ENCODE assay signal across 1 cellular context in the genomic region with DNA sequence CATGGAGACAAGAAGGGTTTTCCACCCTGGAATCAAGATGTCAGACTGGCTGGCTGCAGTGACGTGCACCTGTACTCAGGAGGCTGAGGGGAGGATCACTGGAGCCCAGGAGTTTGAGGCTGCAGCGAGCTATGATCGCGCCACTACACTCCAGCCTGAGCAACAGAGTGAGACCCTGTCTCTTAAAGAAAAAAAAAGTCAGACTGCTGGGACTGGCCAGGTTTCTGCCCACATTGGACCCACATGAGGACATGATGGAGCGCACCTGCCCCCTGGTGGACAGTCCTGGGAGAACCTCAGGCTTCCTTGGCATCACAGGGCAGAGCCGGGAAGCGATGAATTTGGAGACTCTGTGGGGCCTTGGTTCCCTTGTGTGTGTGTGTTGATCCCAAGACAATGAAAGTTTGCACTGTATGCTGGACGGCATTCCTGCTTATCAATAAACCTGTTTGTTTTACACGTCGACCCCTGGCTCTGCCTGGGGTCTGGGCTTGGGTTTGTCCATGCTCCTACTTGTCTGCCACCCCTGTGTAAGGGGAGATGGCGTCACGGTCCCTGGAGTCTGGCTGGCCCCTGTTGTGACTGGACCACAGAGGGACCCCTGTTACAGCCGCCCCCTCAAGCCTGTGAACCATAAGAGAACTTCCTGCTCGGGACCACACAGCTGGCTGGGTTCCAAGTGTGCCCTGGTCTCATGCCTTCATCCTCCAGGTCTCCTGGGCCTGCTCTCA.
A peak's percentile ranks its signal among the peaks of the same experiment; 100 is the strongest.
TF ChIP-seq lines count a peak whose summit lies in the region.

No MANE protein-coding gene starts in this region.

TF ChIP-seq in K562, 482 proteins besides CTCF, POLR2A, EP300 and RAD21 (continued from another document and continues in another):
- TF ChIP-seq, protein P1, sequence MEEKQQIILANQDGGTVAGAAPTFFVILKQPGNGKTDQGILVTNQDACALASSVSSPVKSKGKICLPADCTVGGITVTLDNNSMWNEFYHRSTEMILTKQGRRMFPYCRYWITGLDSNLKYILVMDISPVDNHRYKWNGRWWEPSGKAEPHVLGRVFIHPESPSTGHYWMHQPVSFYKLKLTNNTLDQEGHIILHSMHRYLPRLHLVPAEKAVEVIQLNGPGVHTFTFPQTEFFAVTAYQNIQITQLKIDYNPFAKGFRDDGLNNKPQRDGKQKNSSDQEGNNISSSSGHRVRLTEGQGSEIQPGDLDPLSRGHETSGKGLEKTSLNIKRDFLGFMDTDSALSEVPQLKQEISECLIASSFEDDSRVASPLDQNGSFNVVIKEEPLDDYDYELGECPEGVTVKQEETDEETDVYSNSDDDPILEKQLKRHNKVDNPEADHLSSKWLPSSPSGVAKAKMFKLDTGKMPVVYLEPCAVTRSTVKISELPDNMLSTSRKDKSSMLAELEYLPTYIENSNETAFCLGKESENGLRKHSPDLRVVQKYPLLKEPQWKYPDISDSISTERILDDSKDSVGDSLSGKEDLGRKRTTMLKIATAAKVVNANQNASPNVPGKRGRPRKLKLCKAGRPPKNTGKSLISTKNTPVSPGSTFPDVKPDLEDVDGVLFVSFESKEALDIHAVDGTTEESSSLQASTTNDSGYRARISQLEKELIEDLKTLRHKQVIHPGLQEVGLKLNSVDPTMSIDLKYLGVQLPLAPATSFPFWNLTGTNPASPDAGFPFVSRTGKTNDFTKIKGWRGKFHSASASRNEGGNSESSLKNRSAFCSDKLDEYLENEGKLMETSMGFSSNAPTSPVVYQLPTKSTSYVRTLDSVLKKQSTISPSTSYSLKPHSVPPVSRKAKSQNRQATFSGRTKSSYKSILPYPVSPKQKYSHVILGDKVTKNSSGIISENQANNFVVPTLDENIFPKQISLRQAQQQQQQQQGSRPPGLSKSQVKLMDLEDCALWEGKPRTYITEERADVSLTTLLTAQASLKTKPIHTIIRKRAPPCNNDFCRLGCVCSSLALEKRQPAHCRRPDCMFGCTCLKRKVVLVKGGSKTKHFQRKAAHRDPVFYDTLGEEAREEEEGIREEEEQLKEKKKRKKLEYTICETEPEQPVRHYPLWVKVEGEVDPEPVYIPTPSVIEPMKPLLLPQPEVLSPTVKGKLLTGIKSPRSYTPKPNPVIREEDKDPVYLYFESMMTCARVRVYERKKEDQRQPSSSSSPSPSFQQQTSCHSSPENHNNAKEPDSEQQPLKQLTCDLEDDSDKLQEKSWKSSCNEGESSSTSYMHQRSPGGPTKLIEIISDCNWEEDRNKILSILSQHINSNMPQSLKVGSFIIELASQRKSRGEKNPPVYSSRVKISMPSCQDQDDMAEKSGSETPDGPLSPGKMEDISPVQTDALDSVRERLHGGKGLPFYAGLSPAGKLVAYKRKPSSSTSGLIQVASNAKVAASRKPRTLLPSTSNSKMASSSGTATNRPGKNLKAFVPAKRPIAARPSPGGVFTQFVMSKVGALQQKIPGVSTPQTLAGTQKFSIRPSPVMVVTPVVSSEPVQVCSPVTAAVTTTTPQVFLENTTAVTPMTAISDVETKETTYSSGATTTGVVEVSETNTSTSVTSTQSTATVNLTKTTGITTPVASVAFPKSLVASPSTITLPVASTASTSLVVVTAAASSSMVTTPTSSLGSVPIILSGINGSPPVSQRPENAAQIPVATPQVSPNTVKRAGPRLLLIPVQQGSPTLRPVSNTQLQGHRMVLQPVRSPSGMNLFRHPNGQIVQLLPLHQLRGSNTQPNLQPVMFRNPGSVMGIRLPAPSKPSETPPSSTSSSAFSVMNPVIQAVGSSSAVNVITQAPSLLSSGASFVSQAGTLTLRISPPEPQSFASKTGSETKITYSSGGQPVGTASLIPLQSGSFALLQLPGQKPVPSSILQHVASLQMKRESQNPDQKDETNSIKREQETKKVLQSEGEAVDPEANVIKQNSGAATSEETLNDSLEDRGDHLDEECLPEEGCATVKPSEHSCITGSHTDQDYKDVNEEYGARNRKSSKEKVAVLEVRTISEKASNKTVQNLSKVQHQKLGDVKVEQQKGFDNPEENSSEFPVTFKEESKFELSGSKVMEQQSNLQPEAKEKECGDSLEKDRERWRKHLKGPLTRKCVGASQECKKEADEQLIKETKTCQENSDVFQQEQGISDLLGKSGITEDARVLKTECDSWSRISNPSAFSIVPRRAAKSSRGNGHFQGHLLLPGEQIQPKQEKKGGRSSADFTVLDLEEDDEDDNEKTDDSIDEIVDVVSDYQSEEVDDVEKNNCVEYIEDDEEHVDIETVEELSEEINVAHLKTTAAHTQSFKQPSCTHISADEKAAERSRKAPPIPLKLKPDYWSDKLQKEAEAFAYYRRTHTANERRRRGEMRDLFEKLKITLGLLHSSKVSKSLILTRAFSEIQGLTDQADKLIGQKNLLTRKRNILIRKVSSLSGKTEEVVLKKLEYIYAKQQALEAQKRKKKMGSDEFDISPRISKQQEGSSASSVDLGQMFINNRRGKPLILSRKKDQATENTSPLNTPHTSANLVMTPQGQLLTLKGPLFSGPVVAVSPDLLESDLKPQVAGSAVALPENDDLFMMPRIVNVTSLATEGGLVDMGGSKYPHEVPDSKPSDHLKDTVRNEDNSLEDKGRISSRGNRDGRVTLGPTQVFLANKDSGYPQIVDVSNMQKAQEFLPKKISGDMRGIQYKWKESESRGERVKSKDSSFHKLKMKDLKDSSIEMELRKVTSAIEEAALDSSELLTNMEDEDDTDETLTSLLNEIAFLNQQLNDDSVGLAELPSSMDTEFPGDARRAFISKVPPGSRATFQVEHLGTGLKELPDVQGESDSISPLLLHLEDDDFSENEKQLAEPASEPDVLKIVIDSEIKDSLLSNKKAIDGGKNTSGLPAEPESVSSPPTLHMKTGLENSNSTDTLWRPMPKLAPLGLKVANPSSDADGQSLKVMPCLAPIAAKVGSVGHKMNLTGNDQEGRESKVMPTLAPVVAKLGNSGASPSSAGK (IDR thresholded peaks at IDR 0.05), result no peak; the same call in 1 of the 2 replicates
- TF ChIP-seq SMAD4 (CRISPR knock-in tag; conservative IDR thresholded peaks at IDR 0.05), result peak; percentile 67
- TF ChIP-seq POLR2G (IDR thresholded peaks at IDR 0.05; ENCODE audit: low read depth, low read length), result peak; percentile 60
- no peak for TF ChIP-seq BCL6 (CRISPR knock-in tag; IDR thresholded peaks at IDR 0.05)
- no peak for TF ChIP-seq NBN (IDR thresholded peaks at IDR 0.05; ENCODE audit: low read depth)
- no peak for TF ChIP-seq ZNF347 (CRISPR knock-in tag; IDR thresholded peaks at IDR 0.05; ENCODE audit: low read depth)
- TF ChIP-seq ZNF12 (CRISPR knock-in tag; IDR thresholded peaks at IDR 0.05), result 0 out of 2 replicates have a peak, but pooled peaks have one; percentile 24
- no peak for TF ChIP-seq CBFB (CRISPR knock-in tag; IDR thresholded peaks at IDR 0.05)
- TF ChIP-seq MAZ (CRISPR knock-in tag; conservative IDR thresholded peaks at IDR 0.05 in 1 of 2, IDR thresholded peaks at IDR 0.05 in 1 of 2), result peak in 1 of 2 experiments; percentile 75; a peak in 2 of 4 replicates
- TF ChIP-seq, protein P2, sequence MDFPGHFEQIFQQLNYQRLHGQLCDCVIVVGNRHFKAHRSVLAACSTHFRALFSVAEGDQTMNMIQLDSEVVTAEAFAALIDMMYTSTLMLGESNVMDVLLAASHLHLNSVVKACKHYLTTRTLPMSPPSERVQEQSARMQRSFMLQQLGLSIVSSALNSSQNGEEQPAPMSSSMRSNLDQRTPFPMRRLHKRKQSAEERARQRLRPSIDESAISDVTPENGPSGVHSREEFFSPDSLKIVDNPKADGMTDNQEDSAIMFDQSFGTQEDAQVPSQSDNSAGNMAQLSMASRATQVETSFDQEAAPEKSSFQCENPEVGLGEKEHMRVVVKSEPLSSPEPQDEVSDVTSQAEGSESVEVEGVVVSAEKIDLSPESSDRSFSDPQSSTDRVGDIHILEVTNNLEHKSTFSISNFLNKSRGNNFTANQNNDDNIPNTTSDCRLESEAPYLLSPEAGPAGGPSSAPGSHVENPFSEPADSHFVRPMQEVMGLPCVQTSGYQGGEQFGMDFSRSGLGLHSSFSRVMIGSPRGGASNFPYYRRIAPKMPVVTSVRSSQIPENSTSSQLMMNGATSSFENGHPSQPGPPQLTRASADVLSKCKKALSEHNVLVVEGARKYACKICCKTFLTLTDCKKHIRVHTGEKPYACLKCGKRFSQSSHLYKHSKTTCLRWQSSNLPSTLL (IDR thresholded peaks at IDR 0.05), result no peak
- TF ChIP-seq, protein P3, sequence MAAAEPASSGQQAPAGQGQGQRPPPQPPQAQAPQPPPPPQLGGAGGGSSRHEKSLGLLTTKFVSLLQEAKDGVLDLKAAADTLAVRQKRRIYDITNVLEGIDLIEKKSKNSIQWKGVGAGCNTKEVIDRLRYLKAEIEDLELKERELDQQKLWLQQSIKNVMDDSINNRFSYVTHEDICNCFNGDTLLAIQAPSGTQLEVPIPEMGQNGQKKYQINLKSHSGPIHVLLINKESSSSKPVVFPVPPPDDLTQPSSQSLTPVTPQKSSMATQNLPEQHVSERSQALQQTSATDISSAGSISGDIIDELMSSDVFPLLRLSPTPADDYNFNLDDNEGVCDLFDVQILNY (CRISPR knock-in tag; IDR thresholded peaks at IDR 0.05), result no peak
- TF ChIP-seq SOX6 (IDR thresholded peaks at IDR 0.05), result peak; percentile 16; the same call in 1 of the 2 replicates
- TF ChIP-seq, protein P4, sequence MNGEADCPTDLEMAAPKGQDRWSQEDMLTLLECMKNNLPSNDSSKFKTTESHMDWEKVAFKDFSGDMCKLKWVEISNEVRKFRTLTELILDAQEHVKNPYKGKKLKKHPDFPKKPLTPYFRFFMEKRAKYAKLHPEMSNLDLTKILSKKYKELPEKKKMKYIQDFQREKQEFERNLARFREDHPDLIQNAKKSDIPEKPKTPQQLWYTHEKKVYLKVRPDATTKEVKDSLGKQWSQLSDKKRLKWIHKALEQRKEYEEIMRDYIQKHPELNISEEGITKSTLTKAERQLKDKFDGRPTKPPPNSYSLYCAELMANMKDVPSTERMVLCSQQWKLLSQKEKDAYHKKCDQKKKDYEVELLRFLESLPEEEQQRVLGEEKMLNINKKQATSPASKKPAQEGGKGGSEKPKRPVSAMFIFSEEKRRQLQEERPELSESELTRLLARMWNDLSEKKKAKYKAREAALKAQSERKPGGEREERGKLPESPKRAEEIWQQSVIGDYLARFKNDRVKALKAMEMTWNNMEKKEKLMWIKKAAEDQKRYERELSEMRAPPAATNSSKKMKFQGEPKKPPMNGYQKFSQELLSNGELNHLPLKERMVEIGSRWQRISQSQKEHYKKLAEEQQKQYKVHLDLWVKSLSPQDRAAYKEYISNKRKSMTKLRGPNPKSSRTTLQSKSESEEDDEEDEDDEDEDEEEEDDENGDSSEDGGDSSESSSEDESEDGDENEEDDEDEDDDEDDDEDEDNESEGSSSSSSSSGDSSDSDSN (IDR thresholded peaks at IDR 0.05; ENCODE audit: borderline replicate concordance in 1 of 2, low read depth in 2 of 2, low read length in 2 of 2), result no peak
- TF ChIP-seq ATF7 (IDR thresholded peaks at IDR 0.05), result peak; percentile 65
- TF ChIP-seq STAG1 (CRISPR knock-in tag; IDR thresholded peaks at IDR 0.05; ENCODE audit: borderline replicate concordance), result peak; percentile 94
- peak; percentile 64 for TF ChIP-seq POLR2B (IDR thresholded peaks at IDR 0.05; ENCODE audit: low read depth, partially characterized antibody)
- peak; percentile 27; the same call in 1 of the 2 replicates for TF ChIP-seq TCF3 (CRISPR knock-in tag; IDR thresholded peaks at IDR 0.05)
- no peak for TF ChIP-seq CEBPB (tag; IDR thresholded peaks at IDR 0.05)
- TF ChIP-seq KLF16 (IDR thresholded peaks at IDR 0.05), result peak; percentile 41; the same call in 1 of the 2 replicates
- peak; percentile 94 for TF ChIP-seq CC2D1A (IDR thresholded peaks at IDR 0.05)
- TF ChIP-seq XRCC5 (IDR thresholded peaks at IDR 0.05; ENCODE audit: low read depth, low read length), result peak; percentile 88
- TF ChIP-seq JUN (IDR thresholded peaks at IDR 0.05; ENCODE audit: borderline replicate concordance, low read depth, low read length), result no peak
- no peak for TF ChIP-seq JUN (CRISPR knock-in tag; IDR thresholded peaks at IDR 0.05; ENCODE audit: borderline replicate concordance)
- TF ChIP-seq NCOA1 (IDR thresholded peaks at IDR 0.05; ENCODE audit: low read depth), result no peak
- TF ChIP-seq CBX5 (IDR thresholded peaks at IDR 0.05; ENCODE audit: borderline replicate concordance, low read depth), result 0 out of 2 replicates have a peak, but pooled peaks have one; percentile 6
- TF ChIP-seq TEAD4 (IDR thresholded peaks at IDR 0.05; ENCODE audit: low read length), result 0 out of 2 replicates have a peak, but pooled peaks have one; percentile 5
- no peak for TF ChIP-seq TEAD4 (CRISPR knock-in tag; IDR thresholded peaks at IDR 0.05; ENCODE audit: borderline replicate concordance)
